Comparison of ENCODE assay signal across 1 cellular context in genomic region chr17:72075995-72076677, GRCh38.
TF ChIP-seq lines count a peak whose summit lies in the region.

No MANE protein-coding gene starts in this region.

TF ChIP-seq in HepG2, 621 proteins besides CTCF, POLR2A, EP300 and RAD21 (continued from another document):
- TF ChIP-seq ZNF609 (CRISPR knock-in tag; IDR thresholded peaks at IDR 0.05; ENCODE audit: borderline replicate concordance) (peak; percentile 35; the same call in 1 of the 2 replicates), HNF4A (CRISPR knock-in tag; IDR thresholded peaks at IDR 0.05) (peak; percentile 32; the same call in 1 of the 2 replicates), RXRB (CRISPR knock-in tag; IDR thresholded peaks at IDR 0.05; ENCODE audit: borderline replicate concordance) (peak; percentile 36; the same call in 1 of the 2 replicates), ONECUT2 (CRISPR knock-in tag; IDR thresholded peaks at IDR 0.05) (peak; percentile 72), ZNF550 (CRISPR knock-in tag; IDR thresholded peaks at IDR 0.05; ENCODE audit: borderline replicate concordance) (no peak), BCL6 (CRISPR knock-in tag; IDR thresholded peaks at IDR 0.05) (peak; percentile 62; the same call in 1 of the 2 replicates), ZNF124 (CRISPR knock-in tag; IDR thresholded peaks at IDR 0.05) (no peak), SMYD3 (CRISPR knock-in tag; IDR thresholded peaks at IDR 0.05) (no peak), HHEX (CRISPR knock-in tag; IDR thresholded peaks at IDR 0.05) (0 out of 2 replicates have a peak, but pooled peaks have one; percentile 17), PPARG (CRISPR knock-in tag; conservative IDR thresholded peaks at IDR 0.05) (no peak), SALL1 (CRISPR knock-in tag; IDR thresholded peaks at IDR 0.05) (peak; percentile 39; the same call in 1 of the 2 replicates), PREB (CRISPR knock-in tag; IDR thresholded peaks at IDR 0.05) (no peak), GATAD2A (CRISPR knock-in tag; IDR thresholded peaks at IDR 0.05) (peak; percentile 35; the same call in 1 of the 2 replicates), SOX6 (IDR thresholded peaks at IDR 0.05) (no peak), SOX6 (CRISPR knock-in tag; IDR thresholded peaks at IDR 0.05) (peak; percentile 66), ESRRA (CRISPR knock-in tag; IDR thresholded peaks at IDR 0.05; ENCODE audit: low read depth) (no peak), HOXA9 (CRISPR knock-in tag; IDR thresholded peaks at IDR 0.05; ENCODE audit: borderline replicate concordance) (no peak), NCOA2 (CRISPR knock-in tag; IDR thresholded peaks at IDR 0.05) (peak; percentile 60; the same call in 1 of the 2 replicates), PAXIP1 (CRISPR knock-in tag; conservative IDR thresholded peaks at IDR 0.05) (peak; percentile 66), SOX13 (IDR thresholded peaks at IDR 0.05) (no peak), SOX13 (CRISPR knock-in tag; conservative IDR thresholded peaks at IDR 0.05 in 1 of 2, IDR thresholded peaks at IDR 0.05 in 1 of 2) (peak in 1 of 2 experiments; percentile 37; a peak in 1 of 4 replicates), RARA (CRISPR knock-in tag; IDR thresholded peaks at IDR 0.05) (peak; percentile 61), ZNF773 (CRISPR knock-in tag; IDR thresholded peaks at IDR 0.05; ENCODE audit: borderline replicate concordance) (no peak), NR2C2 (CRISPR knock-in tag; IDR thresholded peaks at IDR 0.05; ENCODE audit: borderline replicate concordance) (no peak), TFAP4 (IDR thresholded peaks at IDR 0.05; ENCODE audit: borderline replicate concordance, low read depth) (no peak), POGZ (CRISPR knock-in tag; IDR thresholded peaks at IDR 0.05) (0 out of 2 replicates have a peak, but pooled peaks have one; percentile 20), ATF2 (CRISPR knock-in tag; IDR thresholded peaks at IDR 0.05) (no peak), UBTF (CRISPR knock-in tag; IDR thresholded peaks at IDR 0.05) (0 out of 2 replicates have a peak, but pooled peaks have one; percentile 19), KAT2B (IDR thresholded peaks at IDR 0.05; ENCODE audit: borderline replicate concordance, low read depth, low read length) (peak; percentile 66; the same call in 1 of the 2 replicates)
